8 cellular contexts compared by ENCODE assay signal in the genomic region with DNA sequence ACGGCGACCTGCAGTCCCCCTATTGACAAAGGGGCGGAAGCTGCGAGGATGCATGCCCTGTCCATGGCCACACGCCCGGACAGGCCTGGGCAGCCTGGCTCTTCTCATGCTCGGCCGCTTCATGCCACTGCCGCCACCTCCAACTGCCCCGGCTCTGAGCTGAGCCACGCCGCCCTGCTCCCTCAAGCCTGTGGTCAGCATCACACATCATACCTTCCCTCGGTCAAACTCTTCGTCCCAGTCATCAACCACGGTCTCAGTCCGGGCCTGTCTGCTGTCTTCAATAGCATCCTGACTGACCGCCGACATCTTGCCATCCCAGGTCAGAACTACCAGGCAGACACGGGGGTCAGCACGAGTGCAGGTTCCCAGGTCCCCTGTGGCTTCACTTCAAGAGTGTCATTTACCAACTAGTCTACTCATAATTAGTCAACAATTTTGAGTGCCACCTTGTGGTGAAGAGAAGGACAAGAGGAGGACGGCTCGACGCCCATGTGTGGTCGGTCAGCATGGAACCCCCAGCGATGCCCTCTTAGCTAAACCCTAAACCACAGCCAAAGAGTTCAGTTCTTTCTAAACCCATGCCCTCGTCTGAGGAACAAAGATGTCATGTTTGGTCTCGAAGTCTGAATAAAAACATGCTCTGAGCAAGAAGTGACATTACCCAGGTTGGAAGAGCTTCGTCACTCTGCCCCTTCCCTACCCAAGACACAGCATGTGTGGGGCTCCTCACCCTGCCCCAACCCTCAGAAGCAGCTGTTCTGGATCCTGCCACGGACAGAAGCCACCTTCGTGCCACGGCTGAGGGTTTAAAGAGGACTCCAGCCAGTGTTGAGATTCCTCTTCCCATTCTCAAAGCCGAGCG. TPM values are rescaled to one million over a fixed set of nuclear protein-coding genes. Genes with fewer than 3 reads are reported as not detected.
DNase-seq lines count a peak whose midpoint lies in the region; ATAC-seq, FAIRE-seq and TF ChIP-seq lines count a peak whose summit lies in the region.

No MANE protein-coding gene starts in this region.

- peak; percentile 75 for DNase-seq in Ammon's horn (ENCODE audit: low spot score)
- DNase-seq in GM12892 (ENCODE audit: insufficient read length) = no peak
- DNase-seq in germinal center (ENCODE audit: low spot score) = peak; percentile 38
- no peak for DNase-seq in stimulated activated effector memory CD8-positive, alpha-beta T cell treated with anti-CD3 and anti-CD28 coated beads, Interleukin-12 subunit alpha, Interleukin-12 subunit beta, amount 100 ng/mL, for 72 hours (ENCODE audit: low spot score in 2 of 2)
- no peak for DNase-seq in HK-2 (ENCODE audit: unreplicated experiment)
- no peak for DNase-seq in stimulated activated CD4-positive, alpha-beta T cell treated with anti-CD3 and anti-CD28 coated beads, Interleukin-4, amount 100 ng/mL, for 1 hour

- peak; percentile 8 for TF ChIP-seq CTCF in WI38 (IDR thresholded peaks at IDR 0.05; ENCODE audit: low read depth, low read length)

- H3K4me3 ChIP-seq in WI38 (ENCODE audit: low read depth, low read length) = no peak overlapping the region

- peaks cover 79% of the 10 kb centered on the region for H3K4me1 Mint-ChIP-seq in stimulated activated effector memory CD8-positive, alpha-beta T cell treated with anti-CD3 and anti-CD28 coated beads, Interleukin-12 subunit alpha, Interleukin-12 subunit beta, amount 100 ng/mL, for 72 hours

- H3K4me3 Mint-ChIP-seq in stimulated activated effector memory CD8-positive, alpha-beta T cell treated with anti-CD3 and anti-CD28 coated beads, Interleukin-12 subunit alpha, Interleukin-12 subunit beta, amount 100 ng/mL, for 72 hours = peak overlapping the region; percentile 61

- H3K36me3 Mint-ChIP-seq in stimulated activated effector memory CD8-positive, alpha-beta T cell treated with anti-CD3 and anti-CD28 coated beads, Interleukin-12 subunit alpha, Interleukin-12 subunit beta, amount 100 ng/mL, for 72 hours = peaks cover 100% of the 10 kb centered on the region

- TF ChIP-seq POLR2A in GM12892 (IDR thresholded peaks at IDR 0.05; ENCODE audit: low read depth, low read length) = 0 out of 2 replicates have a peak, but pooled peaks have one; percentile 34

- peak; percentile 78 for ATAC-seq in stimulated activated effector memory CD8-positive, alpha-beta T cell treated with anti-CD3 and anti-CD28 coated beads, Interleukin-12 subunit alpha, Interleukin-12 subunit beta, amount 100 ng/mL, for 72 hours
- ATAC-seq in HG02870 (IDR thresholded peaks at IDR 0.05; ENCODE audit: unreplicated experiment) = no peak

- no peaks in the 10 kb centered on the region for H3K9me3 Mint-ChIP-seq in stimulated activated effector memory CD8-positive, alpha-beta T cell treated with anti-CD3 and anti-CD28 coated beads, Interleukin-12 subunit alpha, Interleukin-12 subunit beta, amount 100 ng/mL, for 72 hours

- H3K27ac Mint-ChIP-seq in stimulated activated effector memory CD8-positive, alpha-beta T cell treated with anti-CD3 and anti-CD28 coated beads, Interleukin-12 subunit alpha, Interleukin-12 subunit beta, amount 100 ng/mL, for 72 hours = peak overlapping the region; percentile 92

- peak; percentile 76 for FAIRE-seq in GM12892 (lab: Jason Lieb, UNC)

RNA-seq across cellular contexts. Expression of gene CYTH1, which starts 16.9 kb away (rescaled TPM):
- 182 TPM for polyA plus RNA-seq in GM12892 (2012; ENCODE audit: missing spikeins)

RNA-seq across cellular contexts. Expression of gene USP36, which starts 41.7 kb away (rescaled TPM):
- 38.1 TPM for polyA plus RNA-seq in GM12892 (2012; ENCODE audit: missing spikeins)

Comparison
In these comparisons a context has a peak if more than half of its experiments do, and no peak if none do; other contexts are left out.
1. DNase-seq: peak in Ammon's horn (single experiment) and germinal center (single experiment); none in GM12892 (single experiment), stimulated activated effector memory CD8-positive, alpha-beta T cell treated with anti-CD3 and anti-CD28 coated beads, Interleukin-12 subunit alpha, Interleukin-12 subunit beta, amount 100 ng/mL, for 72 hours (0 of 2), HK-2 (single experiment) and stimulated activated CD4-positive, alpha-beta T cell treated with anti-CD3 and anti-CD28 coated beads, Interleukin-4, amount 100 ng/mL, for 1 hour (single experiment).